Comparison of ENCODE assay signal across 14 cellular contexts in the genomic region with DNA sequence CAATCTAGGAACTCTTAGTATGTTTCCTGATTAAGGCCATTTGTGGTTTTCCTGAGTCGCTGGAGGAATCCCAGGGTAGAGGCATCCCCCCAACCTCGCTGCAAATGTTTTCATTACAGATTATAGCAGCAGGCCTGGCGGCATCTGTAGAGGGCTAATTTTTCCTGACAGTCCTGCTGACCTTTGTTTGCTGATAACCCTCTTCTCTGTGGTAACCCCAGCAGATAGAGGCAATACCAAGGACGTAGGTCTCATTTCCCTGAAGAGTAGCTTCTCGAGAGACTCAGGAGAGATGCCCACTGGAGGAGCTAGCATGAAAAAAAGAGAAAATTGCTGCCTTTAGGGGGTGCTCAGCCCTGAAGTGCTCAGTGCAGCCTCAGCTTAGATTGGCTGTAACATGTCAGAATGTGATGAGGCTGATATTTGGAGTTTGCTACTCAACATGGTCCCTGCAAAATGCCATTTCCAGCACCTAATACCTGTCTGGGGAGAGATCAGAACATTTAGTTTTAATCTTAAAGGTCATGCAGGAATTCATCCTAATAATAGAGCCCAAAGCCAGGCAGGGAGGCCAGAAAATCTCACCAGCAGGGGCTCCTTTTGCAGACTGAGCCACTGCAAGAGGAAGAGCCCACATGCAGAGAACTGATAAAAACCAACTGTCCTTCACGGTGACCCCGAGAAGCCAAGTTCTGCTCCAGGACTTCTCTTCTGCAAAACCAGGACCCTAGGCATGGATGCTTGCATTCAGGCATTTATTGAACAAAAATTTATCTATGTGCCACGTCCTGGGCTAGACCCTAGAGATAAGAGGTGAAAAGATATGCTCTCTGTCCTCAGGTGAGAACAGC.
DNase-seq lines count a peak whose midpoint lies in the region; ATAC-seq and TF ChIP-seq lines count a peak whose summit lies in the region.
"Had no signal": no experiment of that assay in that cellular context is flagged by ENCODE, and none has a peak within 500 bp of the region (broad histone marks: within the 10 kb centered on the region; RNA-seq: fewer than 3 reads in every experiment).

No MANE protein-coding gene starts in this region.

- peak; percentile 10 for TF ChIP-seq CTCF in brain microvascular endothelial cell (IDR thresholded peaks at IDR 0.05; ENCODE audit: low read depth, low read length, missing control alignments)
- peak; percentile 32 for TF ChIP-seq CTCF in neural progenitor cell (IDR thresholded peaks at IDR 0.05)
- TF ChIP-seq CTCF in WERI-Rb-1 (IDR thresholded peaks at IDR 0.05; ENCODE audit: low read depth, low read length): no peak; the same call in 1 of the 2 replicates

- peaks cover 48% of the 10 kb centered on the region for H3K4me1 Mint-ChIP-seq in neural progenitor cell
- H3K4me1 Mint-ChIP-seq: CD8-positive, alpha-beta memory T cell had no signal

- H3K36me3 Mint-ChIP-seq in neural progenitor cell: peaks cover 2% of the 10 kb centered on the region
- H3K36me3 Mint-ChIP-seq: CD8-positive, alpha-beta memory T cell; naive thymus-derived CD4-positive, alpha-beta T cell had no signal

- no peaks in the 10 kb centered on the region for H3K79me2 ChIP-seq in neural progenitor cell (ENCODE audit: low read depth)

- H3K9me3 ChIP-seq in neural progenitor cell (ENCODE audit: low read depth) (no peaks in the 10 kb centered on the region), WERI-Rb-1 (ENCODE audit: severe bottlenecking) (no peaks in the 10 kb centered on the region)
- H3K9me3 ChIP-seq: gastrocnemius medialis had no signal

- H3K27ac ChIP-seq in brain microvascular endothelial cell (no peak overlapping the region), neural progenitor cell (no peak overlapping the region), WERI-Rb-1 (no peak overlapping the region)
- H3K27ac ChIP-seq: gastrocnemius medialis, skin epidermis had no signal

- no peak overlapping the region for H2AFZ ChIP-seq in neural progenitor cell (replicated peaks)

- no peaks in the 10 kb centered on the region for H3K9me3 Mint-ChIP-seq in neural progenitor cell
- H3K9me3 Mint-ChIP-seq: CD8-positive, alpha-beta memory T cell; naive thymus-derived CD4-positive, alpha-beta T cell had no signal

- ATAC-seq in HG02763 (IDR thresholded peaks at IDR 0.05; ENCODE audit: unreplicated experiment) (no peak), left colon (no peak)
- ATAC-seq: gastrocnemius medialis; naive thymus-derived CD4-positive, alpha-beta T cell had no signal

- H3K4me1 ChIP-seq in neural progenitor cell: peaks cover 39% of the 10 kb centered on the region
- H3K4me1 ChIP-seq: gastrocnemius medialis had no signal

- DNase-seq in G401 (ENCODE audit: low spot score) (peak; percentile 70), MV-4-11 (lab: John Stamatoyannopoulos, UW) (peak; percentile 48), brain microvascular endothelial cell (no peak), neural progenitor cell (ENCODE audit: low spot score) (no peak), COR-L47 (lab: John Stamatoyannopoulos, UW) (no peak), WERI-Rb-1 (no peak), left colon (no peak)
- DNase-seq: CD8-positive, alpha-beta memory T cell; gastrocnemius medialis; naive thymus-derived CD4-positive, alpha-beta T cell; NCI-H1048; NCI-H526 had no signal

- H3K9ac ChIP-seq in neural progenitor cell: no peak overlapping the region

- H3K4me3 ChIP-seq in brain microvascular endothelial cell (ENCODE audit: low read depth, low read length): no peak overlapping the region
- H3K4me3 ChIP-seq in neural progenitor cell: no peak overlapping the region
- no peak overlapping the region for H3K4me3 ChIP-seq in WERI-Rb-1 (ENCODE audit: low read depth, low read length)
- H3K4me3 ChIP-seq: gastrocnemius medialis, skin epidermis had no signal

- H3K27me3 ChIP-seq in brain microvascular endothelial cell (replicated peaks) (no peaks in the 10 kb centered on the region), neural progenitor cell (no peaks in the 10 kb centered on the region), WERI-Rb-1 (ENCODE audit: insufficient read depth, low read depth, severe bottlenecking) (no peaks in the 10 kb centered on the region)
- H3K27me3 ChIP-seq: gastrocnemius medialis had no signal

- peaks cover 36% of the 10 kb centered on the region for H3F3A ChIP-seq in neural progenitor cell (ENCODE audit: low read depth)

- H3K27ac Mint-ChIP-seq in neural progenitor cell: peak overlapping the region; percentile 9
- H3K27ac Mint-ChIP-seq: naive thymus-derived CD4-positive, alpha-beta T cell had no signal

- intact Hi-C loops in left colon (cut with DNase I, micrococcal nuclease): no loop called here

- H3K4me2 ChIP-seq in neural progenitor cell: peak overlapping the region; percentile 29

- peaks cover 8% of the 10 kb centered on the region for H3K27me3 Mint-ChIP-seq in neural progenitor cell (ENCODE audit: insufficient read depth, low read depth)

- H3K4me3 Mint-ChIP-seq in neural progenitor cell: peak overlapping the region; percentile 9
- H3K4me3 Mint-ChIP-seq: CD8-positive, alpha-beta memory T cell; naive thymus-derived CD4-positive, alpha-beta T cell had no signal

- H4K20me1 ChIP-seq in neural progenitor cell (ENCODE audit: low read depth): peaks cover 32% of the 10 kb centered on the region

- in situ Hi-C loops in G401 (cut with HindIII; ENCODE audit: low sequenced_read_pairs): no loop called here
- in situ Hi-C loops in brain microvascular endothelial cell (cut with HindIII; ENCODE audit: low pct_ligation_motif_present, low sequenced_read_pairs): no loop called here

- no peaks in the 10 kb centered on the region for H3K36me3 ChIP-seq in brain microvascular endothelial cell (replicated peaks)
- no peaks in the 10 kb centered on the region for H3K36me3 ChIP-seq in neural progenitor cell
- H3K36me3 ChIP-seq in WERI-Rb-1: no peaks in the 10 kb centered on the region
- H3K36me3 ChIP-seq: gastrocnemius medialis had no signal

Comparison
In these comparisons a context has a peak if more than half of its experiments do, and no peak if none do; other contexts are left out.
1. DNase-seq: peak in G401 (single experiment) and MV-4-11 (single experiment); none in brain microvascular endothelial cell (single experiment), neural progenitor cell (single experiment), COR-L47 (single experiment), WERI-Rb-1 (single experiment) and left colon (0 of 2).